Comparison of ENCODE assay signal across 21 cellular contexts in the genomic region with DNA sequence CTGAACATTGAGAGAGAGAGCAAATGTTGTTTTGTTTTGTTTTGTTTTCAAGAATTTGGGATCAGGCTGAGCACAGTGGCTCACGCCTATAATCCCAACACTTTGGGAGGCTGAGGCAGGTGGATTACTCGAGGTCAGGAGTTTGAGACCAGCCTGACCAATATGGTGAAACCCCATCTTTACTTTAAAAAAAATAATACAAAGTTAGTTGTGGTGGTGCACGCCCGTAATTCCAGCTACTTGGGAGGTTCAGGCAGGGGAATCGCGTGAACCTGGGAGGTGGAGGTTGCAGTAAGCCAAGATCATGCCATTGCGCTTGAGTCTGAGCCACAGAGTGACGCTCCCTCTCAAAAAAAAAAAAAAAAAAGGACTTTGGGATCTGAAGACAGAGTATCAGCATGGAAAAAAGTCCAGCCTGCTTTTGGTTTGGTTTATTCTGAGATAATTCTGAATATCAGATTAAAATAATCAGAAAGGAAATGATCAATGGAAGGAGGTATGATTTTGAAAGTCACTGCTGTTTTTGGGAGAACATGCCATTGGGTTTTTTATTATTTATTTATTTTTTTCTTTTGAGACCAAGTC. TPM values are rescaled to one million over a fixed set of nuclear protein-coding genes. Genes with fewer than 3 reads are reported as not detected.
DNase-seq lines count a peak whose midpoint lies in the region; ATAC-seq and TF ChIP-seq lines count a peak whose summit lies in the region.
"Had no signal": no experiment of that assay in that cellular context is flagged by ENCODE, and none has a peak within 500 bp of the region (broad histone marks: within the 10 kb centered on the region; RNA-seq: fewer than 3 reads in every experiment).

No MANE protein-coding gene starts in this region.

- H3K27ac ChIP-seq in hepatocyte (peak overlapping the region; percentile 10), liver (ENCODE audit: low read depth in 1 of 2, low read length in 2 of 2) (peak overlapping the region in 1 of 2 donors; percentile 16)
- no peak overlapping the region for H3K27ac ChIP-seq in CD8-positive, alpha-beta memory T cell (ENCODE audit: low read depth, low read length)
- H3K27ac ChIP-seq: GM23248 had no signal

- no peaks in the 10 kb centered on the region for H3K27me3 Mint-ChIP-seq in Caco-2 (ENCODE audit: insufficient read depth, unreplicated experiment)
- peaks cover 16 to 66% of the 10 kb centered on the region in 2 donors for H3K27me3 Mint-ChIP-seq in CD8-positive, alpha-beta memory T cell

- intact Hi-C loops in Caco-2 (cut with micrococcal nuclease; ENCODE audit: unreplicated experiment) (loop anchor here (5.0 kb wide), 1 partner anchor 86 kb away; a partner anchor contains a TSS), left colon (cut with DNase I, micrococcal nuclease) (no loop called here)

- no peak overlapping the region for H2AFZ ChIP-seq in hepatocyte
- H2AFZ ChIP-seq: GM23248 had no signal

- H4K20me1 ChIP-seq in hepatocyte (ENCODE audit: insufficient read depth, poor library complexity, severe bottlenecking): no peaks in the 10 kb centered on the region

- no peaks in the 10 kb centered on the region for H3K9me2 ChIP-seq in hepatocyte (replicated peaks; ENCODE audit: insufficient read depth)

- H3K4me1 ChIP-seq in Caco-2 (peaks cover 9% of the 10 kb centered on the region), hepatocyte (ENCODE audit: insufficient read depth) (no peaks in the 10 kb centered on the region), liver (ENCODE audit: control insufficient read depth in 4 of 4, insufficient read depth in 4 of 4, low read length in 3 of 4) (peaks cover 6 to 59% (median 44%) of the 10 kb centered on the region in 4 donors)
- H3K4me1 ChIP-seq in CD8-positive, alpha-beta memory T cell (ENCODE audit: insufficient read depth, low read length): no peaks in the 10 kb centered on the region

- no TSS peak for BruUV-seq in Caco-2 (replicated peaks; lab: Mats Ljungman, UMichigan)

- peak overlapping the region; percentile 52 for H3K27ac Mint-ChIP-seq in Caco-2 (ENCODE audit: unreplicated experiment)
- no peak overlapping the region for H3K27ac Mint-ChIP-seq in CD8-positive, alpha-beta memory T cell
- H3K27ac Mint-ChIP-seq: CD4-positive, alpha-beta memory T cell had no signal

- H3K36me3 Mint-ChIP-seq in Caco-2 (ENCODE audit: insufficient read depth, unreplicated experiment): no peaks in the 10 kb centered on the region
- no peaks in the 10 kb centered on the region for H3K36me3 Mint-ChIP-seq in CD8-positive, alpha-beta memory T cell
- H3K36me3 Mint-ChIP-seq: CD4-positive, alpha-beta memory T cell had no signal

- H3K9me3 Mint-ChIP-seq in Caco-2 (ENCODE audit: unreplicated experiment): peaks cover 9% of the 10 kb centered on the region
- no peaks in the 10 kb centered on the region for H3K9me3 Mint-ChIP-seq in CD8-positive, alpha-beta memory T cell
- H3K9me3 Mint-ChIP-seq: CD4-positive, alpha-beta memory T cell had no signal

- POLR2A ChIA-PET in Caco-2 (lab: Charles Lee): no interaction called here
- POLR2A ChIA-PET in CD8-positive, alpha-beta memory T cell (lab: Charles Lee): no interaction called here

- H3K79me2 ChIP-seq in hepatocyte: no peaks in the 10 kb centered on the region

- H3K4me3 Mint-ChIP-seq in Caco-2 (ENCODE audit: unreplicated experiment): no peak overlapping the region
- no peak overlapping the region for H3K4me3 Mint-ChIP-seq in CD8-positive, alpha-beta memory T cell
- H3K4me3 Mint-ChIP-seq: CD4-positive, alpha-beta memory T cell had no signal

- H3K9me3 ChIP-seq in Caco-2 (no peaks in the 10 kb centered on the region), hepatocyte (ENCODE audit: low read depth) (no peaks in the 10 kb centered on the region), liver (ENCODE audit: control insufficient read depth in 4 of 4, low read length in 3 of 4) (no peaks in the 10 kb centered on the region)
- no peaks in the 10 kb centered on the region for H3K9me3 ChIP-seq in CD8-positive, alpha-beta memory T cell (ENCODE audit: low read length)

- ATAC-seq in left colon: no peak
- no peak for ATAC-seq in GM18867 (IDR thresholded peaks at IDR 0.05; ENCODE audit: unreplicated experiment)

- no peak for TF ChIP-seq CTCF in Caco-2 (IDR thresholded peaks at IDR 0.05; ENCODE audit: insufficient read depth in 1 of 2, low read depth in 1 of 2, low read length in 1 of 2, severe bottlenecking in 1 of 2, unreplicated experiment in 1 of 2)
- TF ChIP-seq CTCF in hepatocyte (IDR thresholded peaks at IDR 0.05; ENCODE audit: poor library complexity): no peak
- no peak for TF ChIP-seq CTCF in liver (IDR thresholded peaks at IDR 0.05; ENCODE audit: low read depth, low read length, missing input control)

- H3K9ac ChIP-seq in liver (ENCODE audit: low read depth in 1 of 2, low read length in 2 of 2): no peak overlapping the region
- H3K9ac ChIP-seq: GM23248 had no signal

- H3K36me3 ChIP-seq in Caco-2 (ENCODE audit: control insufficient read depth, insufficient read depth, low read length) (no peaks in the 10 kb centered on the region), hepatocyte (replicated peaks; ENCODE audit: insufficient read depth, low read depth) (no peaks in the 10 kb centered on the region), liver (ENCODE audit: control insufficient read depth in 4 of 4, insufficient read depth in 3 of 4, low read depth in 1 of 4, low read length in 3 of 4) (no peaks in the 10 kb centered on the region)
- no peaks in the 10 kb centered on the region for H3K36me3 ChIP-seq in CD8-positive, alpha-beta memory T cell (ENCODE audit: insufficient read depth, low read length)

- WGBS in hepatocyte (ENCODE audit: low lambda C conversion rate, missing lambda C conversion rate): 91% methylated on average over 8 of the region's 8 CpGs
- WGBS in liver: 42% methylated on average over 8 of the region's 8 CpGs

- peaks cover under 1% of the 10 kb centered on the region for H3K4me1 Mint-ChIP-seq in Caco-2 (ENCODE audit: low read depth, unreplicated experiment)
- H3K4me1 Mint-ChIP-seq in CD8-positive, alpha-beta memory T cell: no peaks in the 10 kb centered on the region
- H3K4me1 Mint-ChIP-seq: CD4-positive, alpha-beta memory T cell had no signal

- H3K27me3 ChIP-seq in Caco-2 (replicated peaks; ENCODE audit: control insufficient read depth, insufficient read depth, low read length) (no peaks in the 10 kb centered on the region), hepatocyte (no peaks in the 10 kb centered on the region), liver (ENCODE audit: control insufficient read depth in 4 of 4, insufficient read depth in 4 of 4, low read length in 3 of 4) (no peaks in the 10 kb centered on the region)
- peaks cover 6% of the 10 kb centered on the region for H3K27me3 ChIP-seq in CD8-positive, alpha-beta memory T cell (ENCODE audit: insufficient read depth, low read length, poor library complexity, severe bottlenecking)

- no peak overlapping the region for H3K4me3 ChIP-seq in Caco-2 (ENCODE audit: low read depth, low read length)
- no peak overlapping the region for H3K4me3 ChIP-seq in hepatocyte
- no peak overlapping the region for H3K4me3 ChIP-seq in liver (ENCODE audit: low read depth in 1 of 3, low read length in 3 of 3)
- no peak overlapping the region for H3K4me3 ChIP-seq in CD8-positive, alpha-beta memory T cell (ENCODE audit: low read length)
- H3K4me3 ChIP-seq: GM23248 had no signal

- DNase-seq in Caco-2 (no peak), hepatocyte (ENCODE audit: low spot score) (no peak), left colon (no peak), HuH-7.5 (ENCODE audit: low spot score) (no peak)
- DNase-seq in CD8-positive, alpha-beta memory T cell: no peak
- DNase-seq: 8988T; C1 segment of cervical spinal cord; CD4-positive, alpha-beta memory T cell; DMS53; DMS79 treated with DMSO at 0.1 percent for 48 hours; GF-D8; H7; HCEC 1CT had no signal

- TF ChIP-seq RAD21 in liver (IDR thresholded peaks at IDR 0.05): no peak

- H3K4me2 ChIP-seq in hepatocyte: no peak overlapping the region

- CTCF ChIA-PET in Caco-2 (lab: Charles Lee): interaction anchor here (1.0 to 1.2 kb wide), 4 partner anchors 14 to 176 kb away, joined by 4 to 24 read pairs (median 9); no protein-coding TSS in a partner anchor
- CTCF ChIA-PET in CD8-positive, alpha-beta memory T cell (lab: Charles Lee): interaction anchor here (0.9 kb wide), 1 partner anchor 14 kb away, joined by 4 read pairs; no protein-coding TSS in a partner anchor

TF ChIP-seq in liver, 16 proteins besides CTCF, POLR2A, EP300 and RAD21 (continues in another document):
- TF ChIP-seq YY1 (IDR thresholded peaks at IDR 0.05) (no peak), FOXA1 (IDR thresholded peaks at IDR 0.05) (no peak), HNF4G (IDR thresholded peaks at IDR 0.05) (peak; percentile 32), FOXA2 (IDR thresholded peaks at IDR 0.05) (no peak), JUND (IDR thresholded peaks at IDR 0.05) (no peak), TAF1 (conservative IDR thresholded peaks at IDR 0.05) (no peak), RXRA (IDR thresholded peaks at IDR 0.05) (no peak), SP1 (IDR thresholded peaks at IDR 0.05) (peak; percentile 34), HNF4A (conservative IDR thresholded peaks at IDR 0.05) (peak; percentile 39 to 71)
- TF ChIP-seq, protein P1, sequence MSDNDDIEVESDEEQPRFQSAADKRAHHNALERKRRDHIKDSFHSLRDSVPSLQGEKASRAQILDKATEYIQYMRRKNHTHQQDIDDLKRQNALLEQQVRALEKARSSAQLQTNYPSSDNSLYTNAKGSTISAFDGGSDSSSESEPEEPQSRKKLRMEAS (IDR thresholded peaks at IDR 0.05): no peak
- TF ChIP-seq, protein P2, sequence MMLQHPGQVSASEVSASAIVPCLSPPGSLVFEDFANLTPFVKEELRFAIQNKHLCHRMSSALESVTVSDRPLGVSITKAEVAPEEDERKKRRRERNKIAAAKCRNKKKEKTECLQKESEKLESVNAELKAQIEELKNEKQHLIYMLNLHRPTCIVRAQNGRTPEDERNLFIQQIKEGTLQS (IDR thresholded peaks at IDR 0.05): no peak

RNA-seq across cellular contexts. Expression of a gene that starts 1.9 kb away (rescaled TPM):
- total RNA-seq in Caco-2 (2022): 13.3 and 20.3 TPM in 2 replicates
- 181 and 194 TPM in 2 replicates for total RNA-seq in hepatocyte
- 61.9 and 70.2 TPM in 2 replicates for polyA plus RNA-seq in hepatocyte
- 1,000 to 10,000 TPM in 1 of 2 donors, 100 to 1,000 TPM in 1; 598 to 1,345 TPM for total RNA-seq in liver
- 100 to 1,000 TPM; 261 to 467 TPM for polyA plus RNA-seq in liver
- total RNA-seq in left colon: not detected
- total RNA-seq in CD8-positive, alpha-beta memory T cell: not detected
- not detected for polyA plus RNA-seq in CD8-positive, alpha-beta memory T cell
- total RNA-seq: A673; CD4-positive, alpha-beta memory T cell; Daoy; G401; GM23248; H1; H7 had no signal
- polyA plus RNA-seq: BJ; CD4-positive, alpha-beta memory T cell; GM23248; H1 had no signal

RNA-seq across cellular contexts. Expression of a gene that starts 34.5 kb away (rescaled TPM):
- 0.18 and 0.51 TPM in 2 replicates for total RNA-seq in Caco-2 (2022)
- total RNA-seq in hepatocyte: 22.8 and 24.4 TPM in 2 replicates
- polyA plus RNA-seq in hepatocyte: 17.6 and 22.3 TPM in 2 replicates
- total RNA-seq in liver: 1 to 10 TPM; 1.3 TPM
- polyA plus RNA-seq in liver: under 1 TPM; 0.60 to 0.71 TPM
- 10 to 100 TPM in 1 of 2 donors, 1 to 10 TPM in 1; 2.8 to 14.2 TPM for total RNA-seq in left colon
- total RNA-seq in CD8-positive, alpha-beta memory T cell: not detected
- polyA plus RNA-seq in CD8-positive, alpha-beta memory T cell: not detected
- total RNA-seq: A673; CD4-positive, alpha-beta memory T cell; Daoy; GM23248 had no signal
- polyA plus RNA-seq: CD4-positive, alpha-beta memory T cell; GM23248 had no signal

Comparison
In these comparisons a context has a peak if more than half of its experiments do, and no peak if none do; other contexts are left out.
1. RNA of a gene that starts 1.9 kb away (total RNA-seq): 598 to 1,345 TPM in liver, 181 to 194 TPM in hepatocyte and 13.3 to 20.3 TPM in Caco-2; not detected in left colon and not detected in CD8-positive, alpha-beta memory T cell; every median in the first group is over 10 times any median in the second.